ENCODE assay signal across 23 cellular contexts in genomic region chr4:93693141-93693540, GRCh38.
DNase-seq lines count a peak whose midpoint lies in the region; ATAC-seq and TF ChIP-seq lines count a peak whose summit lies in the region.
"Had no signal": no experiment of that assay in that cellular context is flagged by ENCODE, and none has a peak within 500 bp of the region (broad histone marks: within the 10 kb centered on the region; RNA-seq: fewer than 3 reads in every experiment).

No MANE protein-coding gene starts in this region.

- no peak for TF ChIP-seq CTCF in osteoblast (IDR thresholded peaks at IDR 0.05; ENCODE audit: extremely low read depth, low read depth, low read length)

- no peak overlapping the region for H3K4me3 ChIP-seq in osteoblast (ENCODE audit: insufficient read depth, low read length)
- H3K4me3 ChIP-seq: A549; BLaER1 treated with 17β-estradiol and CSF1 and Interleukin-3, amounts not matched to agents 10 nM and 100 nM; GM12878 had no signal

- no peak overlapping the region for H2AFZ ChIP-seq in osteoblast (ENCODE audit: low read length)

- H3K9me3 ChIP-seq in osteoblast (ENCODE audit: low read depth, low read length): peaks cover 6% of the 10 kb centered on the region
- H3K9me3 ChIP-seq: A549; BLaER1 treated with 17β-estradiol and CSF1 and Interleukin-3, amounts not matched to agents 10 nM and 100 nM had no signal

- no peaks in the 10 kb centered on the region for H4K20me1 ChIP-seq in osteoblast (ENCODE audit: insufficient read depth, low read length)
- H4K20me1 ChIP-seq: BLaER1 treated with 17β-estradiol and CSF1 and Interleukin-3, amounts not matched to agents 10 nM and 100 nM had no signal

- ATAC-seq in GM18517 (IDR thresholded peaks at IDR 0.05; ENCODE audit: unreplicated experiment): no peak
- ATAC-seq: A549; CD8-positive, alpha-beta T cell; GM12878 had no signal

- peak; percentile 73 for DNase-seq in COLO829 (ENCODE audit: low spot score)
- peak; percentile 35 for DNase-seq in NCI-H524 treated with DMSO at 0.1 percent for 48 hours (lab: John Stamatoyannopoulos, UW)
- DNase-seq in foreskin melanocyte: peak; percentile 83
- DNase-seq in osteoblast (ENCODE audit: insufficient read length, low spot score, missing footprints): peak; percentile 2
- DNase-seq in LoVo (ENCODE audit: low spot score): no peak
- DNase-seq in effector CD4-positive, alpha-beta T cell: no peak
- DNase-seq: AML-193; CD4-positive, alpha-beta T cell; CD8-positive, alpha-beta T cell; COR-L47; DMS 273 treated with DMSO at 0.1 percent for 48 hours; DMS153; DMS53; DMS79; DND-41; EL; GDM1 had no signal

- H3K27me3 ChIP-seq in osteoblast (ENCODE audit: insufficient read depth, low read length): no peaks in the 10 kb centered on the region
- H3K27me3 ChIP-seq: BLaER1 treated with 17β-estradiol and CSF1 and Interleukin-3, amounts not matched to agents 10 nM and 100 nM had no signal

- H3K36me3 ChIP-seq in osteoblast (ENCODE audit: insufficient read depth, low read length): no peaks in the 10 kb centered on the region
- H3K36me3 ChIP-seq: BLaER1 treated with 17β-estradiol and CSF1 and Interleukin-3, amounts not matched to agents 10 nM and 100 nM had no signal

- no peak overlapping the region for H3K4me2 ChIP-seq in osteoblast (ENCODE audit: insufficient read depth, low read length)
- H3K4me2 ChIP-seq: A549; BLaER1 treated with 17β-estradiol and CSF1 and Interleukin-3, amounts not matched to agents 10 nM and 100 nM had no signal

- no peak overlapping the region for H3K27ac ChIP-seq in osteoblast (ENCODE audit: low read depth, low read length)
- H3K27ac ChIP-seq: 22Rv1; A549; BLaER1 treated with 17β-estradiol and CSF1 and Interleukin-3, amounts not matched to agents 10 nM and 100 nM; C4-2B had no signal

- no peaks in the 10 kb centered on the region for H3K79me2 ChIP-seq in osteoblast (ENCODE audit: insufficient read depth, low read length)

- no peaks in the 10 kb centered on the region for H3K4me1 ChIP-seq in osteoblast (ENCODE audit: insufficient read depth, low read length)
- H3K4me1 ChIP-seq: A549; BLaER1 treated with 17β-estradiol and CSF1 and Interleukin-3, amounts not matched to agents 10 nM and 100 nM had no signal

Comparison
In these comparisons a context has a peak if more than half of its experiments do, and no peak if none do; other contexts are left out.
1. DNase-seq: peak in COLO829 (single experiment), NCI-H524 treated with DMSO at 0.1 percent for 48 hours (single experiment), foreskin melanocyte (single experiment) and osteoblast (single experiment); none in LoVo (single experiment) and effector CD4-positive, alpha-beta T cell (single experiment).